ENCODE assay signal across 20 cellular contexts in the genomic region with DNA sequence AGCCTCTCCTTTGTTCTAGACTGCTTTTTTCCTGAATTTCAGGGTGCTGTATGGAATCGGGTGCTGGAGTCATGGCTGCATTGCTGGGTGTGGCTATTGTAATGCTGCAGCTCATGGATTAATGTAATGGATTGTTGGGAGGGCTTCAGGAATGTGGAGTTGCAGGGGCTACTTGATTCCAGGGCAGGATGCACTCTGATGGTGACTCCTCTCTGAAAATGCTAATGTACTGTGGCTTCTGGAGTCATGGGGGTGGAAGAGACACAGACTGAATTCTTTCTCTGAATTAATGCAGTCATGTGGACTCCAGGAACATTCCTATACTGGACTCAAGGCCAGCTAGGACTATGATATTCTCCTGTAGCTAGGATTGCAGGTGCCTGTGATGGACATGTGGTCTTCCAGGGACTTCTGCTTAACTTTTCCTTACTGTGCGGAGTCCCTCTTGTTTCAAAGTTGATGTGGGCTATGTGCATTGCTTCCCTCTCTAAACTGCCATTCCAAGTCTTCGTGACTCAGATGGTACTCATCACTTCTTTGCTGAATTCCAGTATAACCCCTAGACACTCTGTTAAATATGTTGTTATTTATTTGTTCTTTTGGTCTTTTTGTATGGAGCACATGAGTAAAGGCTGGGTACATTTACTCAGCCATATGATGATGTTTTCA.
DNase-seq lines count a peak whose midpoint lies in the region; ATAC-seq and TF ChIP-seq lines count a peak whose summit lies in the region.
"Had no signal": no experiment of that assay in that cellular context is flagged by ENCODE, and none has a peak within 500 bp of the region (broad histone marks: within the 10 kb centered on the region; RNA-seq: fewer than 3 reads in every experiment).

No MANE protein-coding gene starts in this region.

- H3K9me3 ChIP-seq in fibroblast of lung (ENCODE audit: control insufficient read depth, insufficient read depth, low read depth, low read length) = no peaks in the 10 kb centered on the region
- no peaks in the 10 kb centered on the region for H3K9me3 ChIP-seq in neural progenitor cell (ENCODE audit: low read depth)
- H3K9me3 ChIP-seq: body of pancreas had no signal

- H3K4me3 Mint-ChIP-seq in neural progenitor cell = no peak overlapping the region

- H3K79me2 ChIP-seq in fibroblast of lung (ENCODE audit: control insufficient read depth, insufficient read depth, low read length) = no peaks in the 10 kb centered on the region
- H3K79me2 ChIP-seq in neural progenitor cell (ENCODE audit: low read depth) = no peaks in the 10 kb centered on the region

- no peak for ATAC-seq in HG02610 (IDR thresholded peaks at IDR 0.05; ENCODE audit: unreplicated experiment)
- ATAC-seq in HG02973 (IDR thresholded peaks at IDR 0.05; ENCODE audit: unreplicated experiment) = no peak
- ATAC-seq: body of pancreas, heart left ventricle had no signal

- CTCF ChIA-PET in RWPE1 (lab: Yijun Ruan, JAX) = no interaction called here
- CTCF ChIA-PET in HEK293T (lab: Yijun Ruan, JAX) = no interaction called here

- H3K36me3 ChIP-seq in fibroblast of lung (ENCODE audit: control insufficient read depth, insufficient read depth, low read length) = no peaks in the 10 kb centered on the region
- no peaks in the 10 kb centered on the region for H3K36me3 ChIP-seq in neural progenitor cell
- H3K36me3 ChIP-seq: heart left ventricle, sigmoid colon, suprapubic skin had no signal

- H3K27ac ChIP-seq in RWPE1 (no peak overlapping the region), fibroblast of lung (ENCODE audit: insufficient read depth, low read length) (no peak overlapping the region), neural progenitor cell (no peak overlapping the region)
- H3K27ac ChIP-seq: body of pancreas, epithelial cell of prostate, heart left ventricle, sigmoid colon, suprapubic skin had no signal

- H3K9ac ChIP-seq in fibroblast of lung (ENCODE audit: insufficient read depth, low read length) (no peak overlapping the region), neural progenitor cell (no peak overlapping the region)

- H3K4me1 Mint-ChIP-seq in neural progenitor cell = no peaks in the 10 kb centered on the region

- H3K27me3 Mint-ChIP-seq in neural progenitor cell (ENCODE audit: insufficient read depth, low read depth) = no peaks in the 10 kb centered on the region

- H3K27me3 ChIP-seq in fibroblast of lung (ENCODE audit: control insufficient read depth, insufficient read depth, low read length) (no peaks in the 10 kb centered on the region), neural progenitor cell (no peaks in the 10 kb centered on the region)
- H3K27me3 ChIP-seq: body of pancreas, heart left ventricle, sigmoid colon, suprapubic skin had no signal

- H3K9me3 Mint-ChIP-seq in neural progenitor cell = peaks cover 32% of the 10 kb centered on the region

- H4K20me1 ChIP-seq in fibroblast of lung (ENCODE audit: control insufficient read depth, extremely low read depth, insufficient read depth, low read length) (no peaks in the 10 kb centered on the region), neural progenitor cell (ENCODE audit: low read depth) (no peaks in the 10 kb centered on the region)

- TF ChIP-seq CTCF in RWPE1 (conservative IDR thresholded peaks at IDR 0.05; ENCODE audit: low read depth) (no peak), fibroblast of lung (conservative IDR thresholded peaks at IDR 0.05 in 1 of 2, IDR thresholded peaks at IDR 0.05 in 1 of 2; ENCODE audit: low read depth in 1 of 2, low read length in 2 of 2) (no peak), neural progenitor cell (IDR thresholded peaks at IDR 0.05) (no peak)

- H3F3A ChIP-seq in neural progenitor cell (ENCODE audit: low read depth) = no peaks in the 10 kb centered on the region

- H3K27ac Mint-ChIP-seq in neural progenitor cell = no peak overlapping the region

- H3K4me1 ChIP-seq in fibroblast of lung (ENCODE audit: control insufficient read depth, extremely low read depth, insufficient read depth, low read length) (no peaks in the 10 kb centered on the region), neural progenitor cell (no peaks in the 10 kb centered on the region)
- H3K4me1 ChIP-seq: body of pancreas, heart left ventricle, sigmoid colon, suprapubic skin had no signal

- POLR2A ChIA-PET in RWPE1 (lab: Yijun Ruan, JAX; ENCODE audit: low non-redundant PET) = interaction anchor here (0.5 kb wide), 1 partner anchor 1938 kb away, joined by 4 read pairs; no protein-coding TSS in a partner anchor
- POLR2A ChIA-PET in HEK293T (lab: Yijun Ruan, JAX) = no interaction called here

- DNase-seq in ELR (ENCODE audit: low read depth) = peak; percentile 90
- DNase-seq in RWPE1 (ENCODE audit: low spot score) = peak; percentile 22
- DNase-seq in fibroblast of lung (ENCODE audit: low read depth in 2 of 2) = peak; percentile 78 to 82
- no peak for DNase-seq in neural progenitor cell (ENCODE audit: low spot score)
- DNase-seq in effector CD8-positive, alpha-beta T cell (lab: John Stamatoyannopoulos, UW) = no peak
- DNase-seq in HEK293T (ENCODE audit: extremely low spot score) = no peak
- DNase-seq: activated naive CD4-positive, alpha-beta T cell; body of pancreas; heart left ventricle; NCI-H1048; NCI-H2029 treated with DMSO at 0.1 percent for 48 hours; NCI-H524 treated with DMSO at 0.1 percent for 48 hours; SIG-M5; sigmoid colon; stimulated activated CD4-positive, alpha-beta T cell treated with anti-CD3 and anti-CD28 coated beads, Interleukin-4, amount 100 ng/mL, for 24 hours; stimulated activated CD8-positive, alpha-beta memory T cell treated with anti-CD3 and anti-CD28 coated beads, Interleukin-4, amount 100 ng/mL, for 48 hours had no signal

- H3K4me2 ChIP-seq in fibroblast of lung (ENCODE audit: extremely low read depth, insufficient read depth, low read length) (no peak overlapping the region), neural progenitor cell (no peak overlapping the region)

- H3K36me3 Mint-ChIP-seq in neural progenitor cell = no peaks in the 10 kb centered on the region

- no peak overlapping the region for H3K4me3 ChIP-seq in fibroblast of lung (replicated peaks in 1 of 4; ENCODE audit: control extremely low read depth in 1 of 4, insufficient read depth in 1 of 4, low read depth in 3 of 4, low read length in 4 of 4)
- H3K4me3 ChIP-seq in neural progenitor cell = no peak overlapping the region
- H3K4me3 ChIP-seq: body of pancreas, heart left ventricle, sigmoid colon, suprapubic skin had no signal

- no peak overlapping the region for H2AFZ ChIP-seq in fibroblast of lung (ENCODE audit: low read length)
- peak overlapping the region; percentile 51 for H2AFZ ChIP-seq in neural progenitor cell (replicated peaks)

TF ChIP-seq in HEK293T, 16 proteins besides CTCF, POLR2A, EP300 and RAD21:
- no peak for TF ChIP-seq SP1 (IDR thresholded peaks at IDR 0.05)
- no peak for TF ChIP-seq ARNT (IDR thresholded peaks at IDR 0.05)
- TF ChIP-seq HDGF (IDR thresholded peaks at IDR 0.05; ENCODE audit: borderline replicate concordance) = no peak
- no peak for TF ChIP-seq L3MBTL2 (conservative IDR thresholded peaks at IDR 0.05)
- no peak for TF ChIP-seq FOXK2 (IDR thresholded peaks at IDR 0.05)
- no peak for TF ChIP-seq SUZ12 (IDR thresholded peaks at IDR 0.05)
- no peak for TF ChIP-seq CTBP1 (IDR thresholded peaks at IDR 0.05; ENCODE audit: borderline replicate concordance)
TF ChIP-seq in HEK293T: peak in this region for 0.

Comparison
In these comparisons a context has a peak if more than half of its experiments do, and no peak if none do; other contexts are left out.
1. DNase-seq: peak in ELR (single experiment), RWPE1 (single experiment) and fibroblast of lung (2 of 2); none in neural progenitor cell (single experiment), effector CD8-positive, alpha-beta T cell (single experiment) and HEK293T (single experiment).